1 cellular context compared by ENCODE assay signal in genomic region chr6:2765896-2766766, GRCh38.
TF ChIP-seq lines count a peak whose summit lies in the region.

No MANE protein-coding gene starts in this region.

TF ChIP-seq in K562, 482 proteins besides CTCF, POLR2A, EP300 and RAD21 (continued from another document and continues in another):
- TF ChIP-seq RREB1 (CRISPR knock-in tag; IDR thresholded peaks at IDR 0.05) (0 out of 2 replicates have a peak, but pooled peaks have one; percentile 0), ZNF41 (CRISPR knock-in tag; conservative IDR thresholded peaks at IDR 0.05) (no peak), SAFB (IDR thresholded peaks at IDR 0.05; ENCODE audit: borderline replicate concordance, low read depth, low read length) (peak; percentile 22; the same call in 1 of the 2 replicates), NONO (IDR thresholded peaks at IDR 0.05; ENCODE audit: low read depth in 2 of 2, low read length in 1 of 2) (0 out of 4 replicates have a peak, but pooled peaks of 1 of the 2 experiments have one; percentile 71), NFATC3 (IDR thresholded peaks at IDR 0.05) (no peak), HLTF (IDR thresholded peaks at IDR 0.05) (no peak), FOXA3 (CRISPR knock-in tag; conservative IDR thresholded peaks at IDR 0.05 in 1 of 2, IDR thresholded peaks at IDR 0.05 in 1 of 2) (peak in 1 of 2 experiments; percentile 69; a peak in 1 of 4 replicates), BRD9 (IDR thresholded peaks at IDR 0.05; ENCODE audit: low read depth, partially characterized antibody) (no peak), ZNF197 (CRISPR knock-in tag; IDR thresholded peaks at IDR 0.05; ENCODE audit: low read depth) (no peak), ZBTB33 (CRISPR knock-in tag; IDR thresholded peaks at IDR 0.05) (no peak), FOXP1 (CRISPR knock-in tag; IDR thresholded peaks at IDR 0.05) (peak; percentile 53; the same call in 1 of the 2 replicates), GABPB1 (CRISPR knock-in tag; IDR thresholded peaks at IDR 0.05) (peak; percentile 49; the same call in 1 of the 2 replicates), ZNF146 (CRISPR knock-in tag; IDR thresholded peaks at IDR 0.05; ENCODE audit: unreplicated experiment) (peak; percentile 6), CSDE1 (IDR thresholded peaks at IDR 0.05) (no peak), ZNF347 (CRISPR knock-in tag; IDR thresholded peaks at IDR 0.05; ENCODE audit: low read depth) (no peak), FOXA1 (IDR thresholded peaks at IDR 0.05; ENCODE audit: borderline replicate concordance) (no peak), NR2F6 (CRISPR knock-in tag; IDR thresholded peaks at IDR 0.05) (no peak), SP2 (IDR thresholded peaks at IDR 0.05; ENCODE audit: extremely low read depth, low read depth, low read length, poor library complexity, severe bottlenecking) (no peak), JUND (IDR thresholded peaks at IDR 0.05; ENCODE audit: borderline replicate concordance, low read depth, low read length) (no peak), JUND (tag; IDR thresholded peaks at IDR 0.05; ENCODE audit: borderline replicate concordance, low read depth, low read length) (0 out of 3 replicates have a peak, but pooled peaks have one; percentile 21), SMARCC2 (IDR thresholded peaks at IDR 0.05; ENCODE audit: low read depth) (no peak), SIX5 (IDR thresholded peaks at IDR 0.05; ENCODE audit: borderline replicate concordance in 1 of 2, insufficient read depth in 1 of 2, low read depth in 1 of 2, low read length in 2 of 2) (no peak), ZNF354B (CRISPR knock-in tag; IDR thresholded peaks at IDR 0.05) (no peak), RERE (CRISPR knock-in tag; IDR thresholded peaks at IDR 0.05; ENCODE audit: borderline replicate concordance) (no peak), BDP1 (IDR thresholded peaks at IDR 0.05; ENCODE audit: insufficient read depth, insufficient read length) (no peak), ZNF699 (CRISPR knock-in tag; IDR thresholded peaks at IDR 0.05; ENCODE audit: insufficient replicate concordance) (no peak), ETV5 (CRISPR knock-in tag; IDR thresholded peaks at IDR 0.05; ENCODE audit: low read depth) (no peak), POLR2AphosphoS5 (IDR thresholded peaks at IDR 0.05; ENCODE audit: control insufficient read depth, insufficient read depth, low read depth, low read length) (no peak; the same call in 1 of the 2 replicates), E2F4 (CRISPR knock-in tag; IDR thresholded peaks at IDR 0.05; ENCODE audit: low read depth) (no peak), TRIM24 (IDR thresholded peaks at IDR 0.05) (0 out of 4 replicates have a peak, but pooled peaks of 1 of the 2 experiments have one; percentile 8), ZNF311 (CRISPR knock-in tag; IDR thresholded peaks at IDR 0.05) (no peak), HMGN3 (IDR thresholded peaks at IDR 0.05; ENCODE audit: borderline replicate concordance, extremely low read depth, insufficient read length, low read depth, low read length) (no peak), HSF4 (CRISPR knock-in tag; IDR thresholded peaks at IDR 0.05; ENCODE audit: borderline replicate concordance) (no peak), SNIP1 (IDR thresholded peaks at IDR 0.05; ENCODE audit: low read depth) (no peak), STAT5B (CRISPR knock-in tag; IDR thresholded peaks at IDR 0.05) (no peak), ZNF707 (CRISPR knock-in tag; conservative IDR thresholded peaks at IDR 0.05) (no peak), HOXB6 (CRISPR knock-in tag; IDR thresholded peaks at IDR 0.05; ENCODE audit: borderline replicate concordance) (no peak), BCLAF1 (IDR thresholded peaks at IDR 0.05; ENCODE audit: borderline replicate concordance in 1 of 2, control insufficient read depth in 1 of 2, low read depth in 2 of 2, low read length in 1 of 2) (no peak), ID3 (CRISPR knock-in tag; IDR thresholded peaks at IDR 0.05) (no peak), ID3 (tag; IDR thresholded peaks at IDR 0.05) (no peak), NR4A1 (CRISPR knock-in tag; IDR thresholded peaks at IDR 0.05) (no peak), NR4A1 (tag; IDR thresholded peaks at IDR 0.05) (no peak), IRF2 (CRISPR knock-in tag; IDR thresholded peaks at IDR 0.05) (no peak), DNMT1 (IDR thresholded peaks at IDR 0.05) (no peak), DEAF1 (CRISPR knock-in tag; IDR thresholded peaks at IDR 0.05) (no peak)
